In the genomic region with DNA sequence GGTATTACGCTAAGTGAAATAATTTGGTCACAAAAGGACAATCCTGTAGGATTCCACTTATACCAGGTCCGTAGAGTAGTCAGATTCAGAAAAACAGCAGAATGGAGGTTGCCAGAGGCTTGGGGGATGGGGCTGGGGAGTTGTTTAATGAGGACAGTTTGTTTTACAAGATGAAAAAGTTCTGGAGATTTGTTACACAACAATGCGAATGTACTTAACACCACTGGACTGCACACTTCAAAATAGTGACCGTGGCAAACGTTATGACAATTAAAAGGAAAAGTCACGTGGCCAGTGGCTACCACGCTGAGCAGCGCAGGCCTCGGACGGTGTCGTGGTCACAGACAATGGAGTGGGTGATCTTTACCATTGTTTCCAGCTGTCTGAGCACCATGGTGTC, we compare ENCODE assay signal across 11 cellular contexts.
DNase-seq lines count a peak whose midpoint lies in the region; ATAC-seq, FAIRE-seq and TF ChIP-seq lines count a peak whose summit lies in the region.
"Had no signal": no experiment of that assay in that cellular context is flagged by ENCODE, and none has a peak within 500 bp of the region (broad histone marks: within the 10 kb centered on the region; RNA-seq: fewer than 3 reads in every experiment).

No MANE protein-coding gene starts in this region.

- no peaks in the 10 kb centered on the region for H3K27me3 ChIP-seq in H1 (replicated peaks in 1 of 4; ENCODE audit: control insufficient read depth in 3 of 4, extremely low read depth in 1 of 4, insufficient read depth in 3 of 4, low read length in 3 of 4)

- CTCF ChIA-PET in H1 (lab: Charles Lee; ENCODE audit: partially characterized antibody): interaction anchor here (1.0 to 1.3 kb wide), 3 partner anchors 46 to 119 kb away, joined by 3 to 4 read pairs (median 4); no protein-coding TSS in a partner anchor

- peak overlapping the region; percentile 97; the same call in 1 of the 2 replicates for H2BK20ac ChIP-seq in H1 (ENCODE audit: low read length)

- peak overlapping the region; percentile 56 for H3K18ac ChIP-seq in H1 (ENCODE audit: extremely low read depth, low read length)

- peak overlapping the region; percentile 86; the same call in 1 of the 2 replicates for H2BK12ac ChIP-seq in H1 (ENCODE audit: low read depth, low read length)

- peaks cover 8 to 21% (median 15%) of the 10 kb centered on the region in 4 experiments; a peak in 5 of 8 replicates for H3K36me3 ChIP-seq in H1 (ENCODE audit: control insufficient read depth in 2 of 4, insufficient read depth in 4 of 4, low read length in 3 of 4)

- no peak overlapping the region; a peak in 2 of 4 replicates for H3K4me2 ChIP-seq in H1 (ENCODE audit: insufficient read depth in 1 of 2, low read depth in 2 of 2, low read length in 2 of 2)

- 85% methylated on average over 11 of the region's 11 CpGs; no CpG with 5 or more reads in 1 of the 2 experiments for WGBS in H1 (ENCODE audit: extremely low coverage in 1 of 2, insufficient coverage in 1 of 2, insufficient read length in 1 of 2, insufficient replicate concordance in 2 of 2, low coverage in 1 of 2, low lambda C conversion rate in 2 of 2, missing lambda C conversion rate in 1 of 2), 2 experiments

- no peaks in the 10 kb centered on the region; the same call in 1 of the 2 replicates for H3K23me2 ChIP-seq in H1 (ENCODE audit: low read depth, low read length)

- H3K14ac ChIP-seq in H1 (ENCODE audit: insufficient read length): no peak overlapping the region

- H3K79me2 ChIP-seq in H1 (ENCODE audit: control insufficient read depth in 1 of 2, insufficient read depth in 2 of 2, low read length in 2 of 2): peaks cover 6 to 95% of the 10 kb centered on the region in 2 experiments

- H3K4me3 ChIP-seq in NB4 (ENCODE audit: low read depth, low read length) (no peak overlapping the region), H1 (ENCODE audit: extremely low read depth in 1 of 4, insufficient read depth in 2 of 4, low read depth in 3 of 4, low read length in 4 of 4) (no peak overlapping the region)
- H3K4me3 ChIP-seq: coronary artery, skin epidermis had no signal

- no peak for TF ChIP-seq EP300 in H1 (IDR thresholded peaks at IDR 0.05; ENCODE audit: borderline replicate concordance in 1 of 2, low read depth in 2 of 2, low read length in 2 of 2)

- ATAC-seq in HG03039 (IDR thresholded peaks at IDR 0.05; ENCODE audit: unreplicated experiment) (no peak), HG03354 (IDR thresholded peaks at IDR 0.05; ENCODE audit: poor library complexity, severe bottlenecking, unreplicated experiment) (no peak)

- peak overlapping the region; percentile 26 for H3K56ac ChIP-seq in H1 (replicated peaks; ENCODE audit: insufficient read length, low read depth, low read length)

- peak overlapping the region; percentile 57 for H3K4ac ChIP-seq in H1 (replicated peaks; ENCODE audit: insufficient read length, low read depth, low read length)

- no peak overlapping the region for H2AFZ ChIP-seq in H1 (ENCODE audit: low read length)

- DNase-seq in DMS79 treated with DMSO at 0.1 percent for 48 hours (lab: John Stamatoyannopoulos, UW) (peak; percentile 44), NB4 (ENCODE audit: low read depth) (peak; percentile 26), H1 (ENCODE audit: low read depth in 1 of 2, low spot score in 2 of 2) (no peak), osteocyte (ENCODE audit: extremely low spot score, unreplicated experiment) (no peak), DMS153 (lab: John Stamatoyannopoulos, UW) (no peak), NCI-H2029 (lab: John Stamatoyannopoulos, UW) (no peak)
- DNase-seq: activated T-cell treated with anti-CD3 and anti-CD28 coated beads for 4 hours had no signal

- peaks cover 9 to 11% of the 10 kb centered on the region in 2 experiments for H4K20me1 ChIP-seq in H1 (replicated peaks in 1 of 2; ENCODE audit: control insufficient read depth in 1 of 2, insufficient read depth in 2 of 2, low read length in 2 of 2)

- H4K91ac ChIP-seq in H1 (replicated peaks; ENCODE audit: insufficient read length, low read length): peak overlapping the region; percentile 45

- no peak overlapping the region; a peak in 1 of 7 replicates for H3K9ac ChIP-seq in H1 (replicated peaks in 1 of 4; ENCODE audit: extremely low read depth in 1 of 4, low read depth in 3 of 4, low read length in 3 of 4)

- no peak overlapping the region for H3K4me3 Mint-ChIP-seq in osteocyte (ENCODE audit: unreplicated experiment)

- POLR2A ChIA-PET in H1 (lab: Charles Lee; ENCODE audit: partially characterized antibody): interaction anchor here (0.9 to 1.5 kb wide), 2 partner anchors 13 to 16 kb away, joined by 3 to 4 read pairs; no protein-coding TSS in a partner anchor

- H3K4me1 Mint-ChIP-seq in osteocyte (ENCODE audit: unreplicated experiment): peaks cover 82% of the 10 kb centered on the region

- peak overlapping the region; percentile 76 for H3K27ac Mint-ChIP-seq in osteocyte (ENCODE audit: unreplicated experiment)

- TF ChIP-seq RAD21 in H1 (IDR thresholded peaks at IDR 0.05 in 1 of 2, conservative IDR thresholded peaks at IDR 0.05 in 1 of 2; ENCODE audit: low read depth in 2 of 2, low read length in 2 of 2): no peak

- H4K5ac ChIP-seq in H1 (ENCODE audit: insufficient read length, low read depth, low read length): peak overlapping the region; percentile 53

- no peaks in the 10 kb centered on the region; a peak in 1 of 4 replicates for H3K9me3 ChIP-seq in H1 (ENCODE audit: insufficient read depth in 2 of 2, low read depth in 1 of 2, low read length in 1 of 2)

- H2BK120ac ChIP-seq in H1 (replicated peaks; ENCODE audit: low read depth, low read length): peak overlapping the region; percentile 24

- no peak overlapping the region for H3K23ac ChIP-seq in H1 (ENCODE audit: insufficient read length)

- H2BK5ac ChIP-seq in H1 (ENCODE audit: low read depth, low read length): peak overlapping the region; percentile 82

- H3K27me3 Mint-ChIP-seq in osteocyte (ENCODE audit: unreplicated experiment): no peaks in the 10 kb centered on the region

- TF ChIP-seq POLR2A in NB4 (IDR thresholded peaks at IDR 0.05; ENCODE audit: extremely low read depth, insufficient read length) (no peak), H1 (IDR thresholded peaks at IDR 0.05; ENCODE audit: control extremely low read depth in 1 of 2, low read depth in 2 of 2, low read length in 2 of 2) (no peak)

- TF ChIP-seq CTCF in NB4 (IDR thresholded peaks at IDR 0.05; ENCODE audit: low read depth, low read length) (no peak), H1 (IDR thresholded peaks at IDR 0.05; ENCODE audit: control extremely low read depth in 1 of 3, insufficient read depth in 1 of 3, low read depth in 1 of 3, low read length in 3 of 3) (no peak), osteocyte (IDR thresholded peaks at IDR 0.05) (no peak)

- no peak overlapping the region for H2BK15ac ChIP-seq in H1 (ENCODE audit: low read length)

- H3K79me1 ChIP-seq in H1 (ENCODE audit: low read depth, low read length): peaks cover 26% of the 10 kb centered on the region

- no peaks in the 10 kb centered on the region for H3K9me3 Mint-ChIP-seq in osteocyte (ENCODE audit: unreplicated experiment)

- 0 out of 2 replicates have a peak overlapping the region, but pooled peaks have one; percentile 10 for H2AK5ac ChIP-seq in H1 (ENCODE audit: low read depth, low read length)

- no peak for FAIRE-seq in H1 (lab: Jason Lieb, UNC)

- H4K8ac ChIP-seq in H1 (ENCODE audit: extremely low read depth, insufficient read depth, low read length): 0 out of 2 replicates have a peak overlapping the region, but pooled peaks have one; percentile 45

- peaks cover 8 to 55% (median 36%) of the 10 kb centered on the region in 4 experiments for H3K4me1 ChIP-seq in H1 (replicated peaks in 1 of 4; ENCODE audit: control insufficient read depth in 3 of 4, insufficient read depth in 4 of 4, low read length in 3 of 4)

- peaks cover 5% of the 10 kb centered on the region for H3K36me3 Mint-ChIP-seq in osteocyte (ENCODE audit: unreplicated experiment)

- H3K27ac ChIP-seq in H1 (ENCODE audit: low read depth, low read length): peak overlapping the region; percentile 49; the same call in 1 of the 2 replicates

TF ChIP-seq in H1, 55 proteins besides CTCF, POLR2A, EP300 and RAD21:
- TF ChIP-seq CEBPB (IDR thresholded peaks at IDR 0.05; ENCODE audit: low read depth, low read length) (no peak), CBX8 (IDR thresholded peaks at IDR 0.05; ENCODE audit: borderline replicate concordance, low read depth, low read length) (no peak), EZH2 (IDR thresholded peaks at IDR 0.05; ENCODE audit: low read depth, low read length, severe bottlenecking) (no peak), RNF2 (IDR thresholded peaks at IDR 0.05; ENCODE audit: borderline replicate concordance, low read depth, low read length, missing control alignments, poor library complexity, severe bottlenecking) (no peak), SP2 (IDR thresholded peaks at IDR 0.05; ENCODE audit: low read length) (no peak), FOSL1 (IDR thresholded peaks at IDR 0.05; ENCODE audit: insufficient read depth, low read depth, low read length) (no peak), NANOG (IDR thresholded peaks at IDR 0.05; ENCODE audit: insufficient read depth, low read depth, low read length, poor library complexity, severe bottlenecking) (no peak), ZNF274 (IDR thresholded peaks at IDR 0.05; ENCODE audit: borderline replicate concordance, extremely low read depth, low read length) (no peak), BCL11A (IDR thresholded peaks at IDR 0.05; ENCODE audit: low read depth in 2 of 2, low read length in 2 of 2) (no peak), GTF2F1 (IDR thresholded peaks at IDR 0.05; ENCODE audit: borderline replicate concordance, low read depth, low read length) (no peak), SIRT6 (IDR thresholded peaks at IDR 0.05; ENCODE audit: low read length) (no peak), ASH2L (IDR thresholded peaks at IDR 0.05; ENCODE audit: low read length) (no peak), SAP30 (IDR thresholded peaks at IDR 0.05; ENCODE audit: insufficient read depth, insufficient replicate concordance, low read length) (no peak)
- TF ChIP-seq, protein P1, sequence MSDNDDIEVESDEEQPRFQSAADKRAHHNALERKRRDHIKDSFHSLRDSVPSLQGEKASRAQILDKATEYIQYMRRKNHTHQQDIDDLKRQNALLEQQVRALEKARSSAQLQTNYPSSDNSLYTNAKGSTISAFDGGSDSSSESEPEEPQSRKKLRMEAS (IDR thresholded peaks at IDR 0.05): no peak
- TF ChIP-seq, protein P2, sequence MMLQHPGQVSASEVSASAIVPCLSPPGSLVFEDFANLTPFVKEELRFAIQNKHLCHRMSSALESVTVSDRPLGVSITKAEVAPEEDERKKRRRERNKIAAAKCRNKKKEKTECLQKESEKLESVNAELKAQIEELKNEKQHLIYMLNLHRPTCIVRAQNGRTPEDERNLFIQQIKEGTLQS (IDR thresholded peaks at IDR 0.05; ENCODE audit: insufficient read depth, low read depth, low read length): no peak
TF ChIP-seq in H1: peak in this region for 0.

Comparison
In these comparisons a context has a peak if more than half of its experiments do, and no peak if none do; other contexts are left out.
1. DNase-seq: peak in DMS79 treated with DMSO at 0.1 percent for 48 hours (single experiment) and NB4 (single experiment); none in H1 (0 of 2), osteocyte (single experiment), DMS153 (single experiment) and NCI-H2029 (single experiment).